20 cellular contexts compared by ENCODE assay signal in genomic region chr6:143802833-143803565, GRCh38. TPM values are rescaled to one million over a fixed set of nuclear protein-coding genes. Genes with fewer than 3 reads are reported as not detected.
DNase-seq lines count a peak whose midpoint lies in the region; ATAC-seq and TF ChIP-seq lines count a peak whose summit lies in the region.
"Had no signal": no experiment of that assay in that cellular context is flagged by ENCODE, and none has a peak within 500 bp of the region (broad histone marks: within the 10 kb centered on the region; RNA-seq: fewer than 3 reads in every experiment).

No MANE protein-coding gene starts in this region.

- no peak overlapping the region for H3K27ac ChIP-seq in mesenchymal stem cell (ENCODE audit: low read length, poor library complexity, severe bottlenecking)
- H3K27ac ChIP-seq in breast epithelium = no peak overlapping the region
- H3K27ac ChIP-seq: right atrium auricular region, WERI-Rb-1 had no signal

- H3K4me1 Mint-ChIP-seq in activated CD4-positive, alpha-beta T cell treated with anti-CD3 and anti-CD28 coated beads, Interleukin-2, amount 10 ng/mL, durations not matched to agents 24 days and 14 days = peaks cover 50% of the 10 kb centered on the region
- H3K4me1 Mint-ChIP-seq: IgD-negative memory B cell had no signal

- intact Hi-C loops in activated CD4-positive, alpha-beta T cell treated with anti-CD3 and anti-CD28 coated beads, Interleukin-2, amount 10 ng/mL, durations not matched to agents 24 days and 14 days (cut with micrococcal nuclease) = loop anchor here (10.0 kb wide), 4 partner anchors 108 to 858 kb away; partner anchors contain the start of genes HIVEP2 and STX11
- intact Hi-C loops in breast epithelium (cut with DNase I; ENCODE audit: low total_unique reads) = no loop called here

- H3K27me3 ChIP-seq in mesenchymal stem cell (ENCODE audit: control insufficient read depth in 1 of 2, insufficient read depth in 1 of 2, low read length in 2 of 2) (no peaks in the 10 kb centered on the region), breast epithelium (no peaks in the 10 kb centered on the region)
- H3K27me3 ChIP-seq: right atrium auricular region had no signal

- H3K4ac ChIP-seq in mesenchymal stem cell (ENCODE audit: low read depth in 1 of 2, low read length in 2 of 2) = no peak overlapping the region

- peak overlapping the region in 1 of 2 experiments; percentile 65 for H3K14ac ChIP-seq in mesenchymal stem cell (ENCODE audit: low read length in 2 of 2)

- peaks cover 73% of the 10 kb centered on the region for H3K36me3 Mint-ChIP-seq in activated CD4-positive, alpha-beta T cell treated with anti-CD3 and anti-CD28 coated beads, Interleukin-2, amount 10 ng/mL, durations not matched to agents 24 days and 14 days (ENCODE audit: low read depth)

- H3K4me1 ChIP-seq in mesenchymal stem cell (ENCODE audit: control insufficient read depth, insufficient read depth, low read depth, low read length) = peaks cover 1% of the 10 kb centered on the region
- H3K4me1 ChIP-seq in breast epithelium = no peaks in the 10 kb centered on the region

- no peak overlapping the region for H3K18ac ChIP-seq in mesenchymal stem cell (ENCODE audit: low read depth in 1 of 2, low read length in 2 of 2)

- no peak overlapping the region for H3K23ac ChIP-seq in mesenchymal stem cell (ENCODE audit: low read length in 2 of 2)

- H4K91ac ChIP-seq in mesenchymal stem cell (ENCODE audit: low read length) = no peak overlapping the region

- no peak overlapping the region for H2AFZ ChIP-seq in mesenchymal stem cell (ENCODE audit: low read depth, low read length)

- no peak overlapping the region for H3K4me3 ChIP-seq in choroid plexus epithelial cell (ENCODE audit: low read depth, low read length)
- no peak overlapping the region for H3K4me3 ChIP-seq in mesenchymal stem cell (ENCODE audit: insufficient read depth in 1 of 2, low read depth in 1 of 2, low read length in 2 of 2)
- H3K4me3 ChIP-seq in breast epithelium = no peak overlapping the region
- H3K4me3 ChIP-seq: right atrium auricular region had no signal

- no peak overlapping the region for H2BK120ac ChIP-seq in mesenchymal stem cell (ENCODE audit: low read depth, low read length)

- no peak for TF ChIP-seq POLR2A in breast epithelium (IDR thresholded peaks at IDR 0.05)

- no peak overlapping the region for H3K4me2 ChIP-seq in mesenchymal stem cell (ENCODE audit: low read length, poor library complexity, severe bottlenecking)

- no peak overlapping the region for H2BK12ac ChIP-seq in mesenchymal stem cell (ENCODE audit: low read length in 2 of 2)

- no peaks in the 10 kb centered on the region for H3K9me3 ChIP-seq in mesenchymal stem cell (ENCODE audit: control insufficient read depth, low read length)
- H3K9me3 ChIP-seq in breast epithelium = peaks cover 0 to 16% of the 10 kb centered on the region in 2 donors
- H3K9me3 ChIP-seq: right atrium auricular region had no signal

- no peak for TF ChIP-seq CTCF in choroid plexus epithelial cell (conservative IDR thresholded peaks at IDR 0.05; ENCODE audit: low read depth, low read length)
- TF ChIP-seq CTCF in breast epithelium (IDR thresholded peaks at IDR 0.05) = no peak

- 95% methylated on average over 5 of the region's 8 CpGs for WGBS in mesenchymal stem cell

- H2AK5ac ChIP-seq in mesenchymal stem cell (ENCODE audit: low read length, severe bottlenecking) = no peak overlapping the region

- peaks cover 2% of the 10 kb centered on the region for H3K27me3 Mint-ChIP-seq in activated CD4-positive, alpha-beta T cell treated with anti-CD3 and anti-CD28 coated beads, Interleukin-2, amount 10 ng/mL, durations not matched to agents 24 days and 14 days
- H3K27me3 Mint-ChIP-seq: activated CD4-positive, alpha-beta memory T cell treated with anti-CD3 and anti-CD28 coated beads, Interleukin-2, amount 10 ng/mL, durations not matched to agents 7 days and 5 days; CD4-positive, alpha-beta T cell; IgD-negative memory B cell; stimulated activated naive B cell treated with anti-CD40 and anti-IgM and Interleukin-4, amounts not matched to agents 10 μg/mL and 1 μg/mL and 100 μg/mL, for 72 hours had no signal

- peaks cover 3 to 12% of the 10 kb centered on the region in 2 experiments for H3K36me3 ChIP-seq in mesenchymal stem cell (ENCODE audit: control insufficient read depth in 1 of 2, insufficient read depth in 2 of 2, low read depth in 1 of 2, low read length in 2 of 2)
- no peaks in the 10 kb centered on the region for H3K36me3 ChIP-seq in breast epithelium
- H3K36me3 ChIP-seq: WERI-Rb-1 had no signal

- H2BK15ac ChIP-seq in mesenchymal stem cell (ENCODE audit: low read depth, poor library complexity, severe bottlenecking) = no peak overlapping the region

- H2BK5ac ChIP-seq in mesenchymal stem cell (ENCODE audit: low read depth, low read length, poor library complexity, severe bottlenecking) = no peak overlapping the region

- peak overlapping the region; percentile 73 for H3K27ac Mint-ChIP-seq in activated CD4-positive, alpha-beta T cell treated with anti-CD3 and anti-CD28 coated beads, Interleukin-2, amount 10 ng/mL, durations not matched to agents 24 days and 14 days
- H3K27ac Mint-ChIP-seq: activated CD4-positive, alpha-beta memory T cell treated with anti-CD3 and anti-CD28 coated beads, Interleukin-2, amount 10 ng/mL, durations not matched to agents 7 days and 5 days; CD4-positive, alpha-beta T cell; stimulated activated naive B cell treated with anti-CD40 and anti-IgM and Interleukin-4, amounts not matched to agents 10 μg/mL and 1 μg/mL and 100 μg/mL, for 72 hours had no signal

- ATAC-seq in GM19463 (IDR thresholded peaks at IDR 0.05; ENCODE audit: unreplicated experiment) = no peak
- ATAC-seq: left ventricle myocardium superior; stimulated activated naive B cell treated with anti-CD40 and anti-IgM and Interleukin-4, amounts not matched to agents 10 μg/mL and 1 μg/mL and 100 μg/mL, for 72 hours had no signal

- no peak overlapping the region for H4K8ac ChIP-seq in mesenchymal stem cell (ENCODE audit: low read length)

- H3K4me3 Mint-ChIP-seq in activated CD4-positive, alpha-beta T cell treated with anti-CD3 and anti-CD28 coated beads, Interleukin-2, amount 10 ng/mL, durations not matched to agents 24 days and 14 days = peak overlapping the region; percentile 2
- H3K4me3 Mint-ChIP-seq: activated CD4-positive, alpha-beta memory T cell treated with anti-CD3 and anti-CD28 coated beads, Interleukin-2, amount 10 ng/mL, durations not matched to agents 7 days and 5 days; CD4-positive, alpha-beta T cell; IgD-negative memory B cell; stimulated activated naive B cell treated with anti-CD40 and anti-IgM and Interleukin-4, amounts not matched to agents 10 μg/mL and 1 μg/mL and 100 μg/mL, for 72 hours had no signal

- peaks cover 34% of the 10 kb centered on the region for H3K9me3 Mint-ChIP-seq in activated CD4-positive, alpha-beta T cell treated with anti-CD3 and anti-CD28 coated beads, Interleukin-2, amount 10 ng/mL, durations not matched to agents 24 days and 14 days
- H3K9me3 Mint-ChIP-seq: CD4-positive, alpha-beta T cell had no signal

- peaks cover 6% of the 10 kb centered on the region for H3K79me1 ChIP-seq in mesenchymal stem cell (replicated peaks; ENCODE audit: low read length, poor library complexity, severe bottlenecking)

- H3K9ac ChIP-seq in mesenchymal stem cell (ENCODE audit: low read length) = peak overlapping the region; percentile 21

- no peak for DNase-seq in activated CD4-positive, alpha-beta T cell treated with anti-CD3 and anti-CD28 coated beads, Interleukin-2, amount 10 ng/mL, durations not matched to agents 24 days and 14 days
- no peak for DNase-seq in activated CD4-positive, alpha-beta T cell treated with anti-CD3 and anti-CD28 coated beads, Interleukin-2, amount 50 U/mL, for 1 hour
- DNase-seq in OCI-M1 (lab: John Stamatoyannopoulos, UW) = peak; percentile 33
- peak; percentile 53 for DNase-seq in choroid plexus epithelial cell (ENCODE audit: low read depth)
- peak; percentile 73 for DNase-seq in mesenchymal stem cell
- no peak for DNase-seq in breast epithelium (ENCODE audit: low spot score in 2 of 2)
- DNase-seq in NCI-H1436 treated with DMSO at 0.1 percent for 48 hours (lab: John Stamatoyannopoulos, UW) = no peak
- DNase-seq: 8988T; activated CD4-positive, alpha-beta memory T cell treated with anti-CD3 and anti-CD28 coated beads, Interleukin-2, amount 10 ng/mL, durations not matched to agents 7 days and 5 days; anterior cingulate cortex; CD4-positive, alpha-beta T cell; left ventricle myocardium superior; NCI-H1092; NCI-H526; stimulated activated naive B cell treated with anti-CD40 and anti-IgM and Interleukin-4, amounts not matched to agents 10 μg/mL and 1 μg/mL and 100 μg/mL, for 72 hours; trophoblast cell; WERI-Rb-1 had no signal

RNA-seq across cellular contexts. Expression of gene LTV1, which starts 40.1 kb away (rescaled TPM):
- total RNA-seq in activated CD4-positive, alpha-beta T cell treated with anti-CD3 and anti-CD28 coated beads, Interleukin-2, amount 10 ng/mL, durations not matched to agents 24 days and 14 days = 61.3 and 63.8 TPM in 2 replicates
- polyA plus RNA-seq in mesenchymal stem cell (2013, experiment 1 of 2) = 24.8 TPM
- 26.7 TPM for polyA plus RNA-seq in mesenchymal stem cell (2013, experiment 2 of 2)
- 10 to 100 TPM; 16.2 to 22.0 (median 16.7) TPM for total RNA-seq in breast epithelium

Comparison
In these comparisons a context has a peak if more than half of its experiments do, and no peak if none do; other contexts are left out.
1. DNase-seq: peak in OCI-M1 (single experiment), choroid plexus epithelial cell (single experiment) and mesenchymal stem cell (single experiment); none in activated CD4-positive, alpha-beta T cell treated with anti-CD3 and anti-CD28 coated beads, Interleukin-2, amount 10 ng/mL, durations not matched to agents 24 days and 14 days (single experiment), activated CD4-positive, alpha-beta T cell treated with anti-CD3 and anti-CD28 coated beads, Interleukin-2, amount 50 U/mL, for 1 hour (single experiment), breast epithelium (0 of 2) and NCI-H1436 treated with DMSO at 0.1 percent for 48 hours (single experiment).